21 cellular contexts compared by ENCODE assay signal in genomic region chr17:40722146-40722720, GRCh38. TPM values are rescaled to one million over a fixed set of nuclear protein-coding genes. Genes with fewer than 3 reads are reported as not detected.
"Had no signal": no experiment of that assay in that cellular context is flagged by ENCODE, and none has a peak within 500 bp of the region (broad histone marks: within the 10 kb centered on the region; RNA-seq: fewer than 3 reads in every experiment).

No MANE protein-coding gene starts in this region.

- H3K4me3 ChIP-seq: hepatocyte, left lung, right atrium auricular region, suprapubic skin had no signal

- H3K36me3 Mint-ChIP-seq: activated naive CD8-positive, alpha-beta T cell treated with anti-CD3 and anti-CD28 coated beads for 36 hours; natural killer cell; type B pancreatic cell had no signal

- H3K27ac ChIP-seq: hepatocyte, left lung, right atrium auricular region, suprapubic skin had no signal

- H3K36me3 ChIP-seq: left lung, right atrium auricular region, suprapubic skin had no signal

- H3K27ac Mint-ChIP-seq: activated CD8-positive, alpha-beta T cell treated with anti-CD3 and anti-CD28 coated beads, Interleukin-2, amount 10 ng/mL, durations not matched to agents 7 days and 5 days; activated naive CD8-positive, alpha-beta T cell treated with anti-CD3 and anti-CD28 coated beads for 36 hours; dendritic cell treated with granulocyte-macrophage colony-stimulating factor and Interleukin-4, amounts not matched to agents 40 ng/mL and 50 ng/mL, for 4 days; natural killer cell; T-helper 17 cell; type B pancreatic cell had no signal

- ATAC-seq: activated CD8-positive, alpha-beta T cell treated with anti-CD3 and anti-CD28 coated beads, Interleukin-2, amount 10 ng/mL, durations not matched to agents 7 days and 5 days; left lung; natural killer cell; stimulated activated naive CD8-positive, alpha-beta T cell treated with anti-CD3 and anti-CD28 coated beads, Interleukin-15, Interleukin-2, amounts not matched to agents 100 U/mL and 50 U/mL, for 24 hours; T-helper 17 cell had no signal

- H3K4me3 Mint-ChIP-seq: activated CD8-positive, alpha-beta T cell treated with anti-CD3 and anti-CD28 coated beads, Interleukin-2, amount 10 ng/mL, durations not matched to agents 7 days and 5 days; dendritic cell treated with granulocyte-macrophage colony-stimulating factor and Interleukin-4, amounts not matched to agents 40 ng/mL and 50 ng/mL, for 4 days; natural killer cell; T-helper 17 cell; type B pancreatic cell had no signal

- H3K9me3 ChIP-seq: left lung, right atrium auricular region, suprapubic skin had no signal

- H3K27me3 ChIP-seq: hepatocyte, left lung, right atrium auricular region, suprapubic skin had no signal

- H3K9me3 Mint-ChIP-seq: activated naive CD8-positive, alpha-beta T cell treated with anti-CD3 and anti-CD28 coated beads for 36 hours; dendritic cell treated with granulocyte-macrophage colony-stimulating factor and Interleukin-4, amounts not matched to agents 40 ng/mL and 50 ng/mL, for 4 days; natural killer cell; type B pancreatic cell had no signal

- H3K4me1 ChIP-seq: right atrium auricular region, suprapubic skin had no signal

- DNase-seq: activated CD4-positive, alpha-beta T cell treated with anti-CD3 and anti-CD28 coated beads for 48 hours; activated CD8-positive, alpha-beta memory T cell treated with anti-CD3 and anti-CD28 coated beads, Interleukin-2, amount 50 U/mL, for 48 hours; activated CD8-positive, alpha-beta T cell treated with anti-CD3 and anti-CD28 coated beads, Interleukin-2, amount 10 ng/mL, durations not matched to agents 7 days and 5 days; activated gamma-delta T cell treated with Interleukin-2 at 50 U/mL for 16 hours; activated naive CD8-positive, alpha-beta T cell treated with anti-CD3 and anti-CD28 coated beads for 36 hours; effector memory CD4-positive, alpha-beta T cell; islet precursor cell; left lung; mammary epithelial cell; natural killer cell; posterior cingulate gyrus; small intestine; stimulated activated naive CD8-positive, alpha-beta T cell treated with anti-CD3 and anti-CD28 coated beads, Interleukin-15, Interleukin-2, amounts not matched to agents 100 U/mL and 50 U/mL, for 24 hours; T-helper 17 cell had no signal

- H3K4me1 Mint-ChIP-seq: activated naive CD8-positive, alpha-beta T cell treated with anti-CD3 and anti-CD28 coated beads for 36 hours; natural killer cell; T-helper 17 cell had no signal

RNA-seq across cellular contexts. Expression of gene KRT24, which starts 18.7 kb away (rescaled TPM):
- total RNA-seq: activated CD8-positive, alpha-beta T cell treated with anti-CD3 and anti-CD28 coated beads, Interleukin-2, amount 10 ng/mL, durations not matched to agents 7 days and 5 days; activated naive CD8-positive, alpha-beta T cell treated with anti-CD3 and anti-CD28 coated beads for 36 hours; cerebellum; fibroblast of lung; left lung; mammary epithelial cell; natural killer cell; right atrium auricular region; suprapubic skin; T-helper 17 cell had no signal

RNA-seq across cellular contexts. Expression of gene KRT25, which starts 32.9 kb away (rescaled TPM):
- total RNA-seq: activated CD8-positive, alpha-beta T cell treated with anti-CD3 and anti-CD28 coated beads, Interleukin-2, amount 10 ng/mL, durations not matched to agents 7 days and 5 days; activated naive CD8-positive, alpha-beta T cell treated with anti-CD3 and anti-CD28 coated beads for 36 hours; cerebellum; fibroblast of lung; hepatocyte; left lung; mammary epithelial cell; natural killer cell; right atrium auricular region; T-helper 17 cell had no signal

RNA-seq across cellular contexts. Expression of gene KRT26, which starts 49.8 kb away (rescaled TPM):
- total RNA-seq: activated CD8-positive, alpha-beta T cell treated with anti-CD3 and anti-CD28 coated beads, Interleukin-2, amount 10 ng/mL, durations not matched to agents 7 days and 5 days; activated naive CD8-positive, alpha-beta T cell treated with anti-CD3 and anti-CD28 coated beads for 36 hours; cerebellum; fibroblast of lung; hepatocyte; left lung; mammary epithelial cell; natural killer cell; right atrium auricular region; T-helper 17 cell had no signal

RNA-seq across cellular contexts. Expression of gene KRT222, which starts 57.3 kb away (rescaled TPM):
- total RNA-seq: activated CD8-positive, alpha-beta T cell treated with anti-CD3 and anti-CD28 coated beads, Interleukin-2, amount 10 ng/mL, durations not matched to agents 7 days and 5 days; natural killer cell; T-helper 17 cell had no signal
